16 cellular contexts compared by ENCODE assay signal in genomic region chr14:92450351-92451070, GRCh38.
"Had no signal": no experiment of that assay in that cellular context is flagged by ENCODE, and none has a peak within 500 bp of the region (broad histone marks: within the 10 kb centered on the region; RNA-seq: fewer than 3 reads in every experiment).

No MANE protein-coding gene starts in this region.

- H3K27ac ChIP-seq: epithelial cell of prostate, skin epidermis had no signal

- H3K36me3 Mint-ChIP-seq: activated naive CD8-positive, alpha-beta T cell; immature natural killer cell had no signal

- H3K4me3 ChIP-seq: lower lobe of right lung, skin epidermis had no signal

- H3K27ac Mint-ChIP-seq: activated CD4-positive, alpha-beta T cell treated with anti-CD3 and anti-CD28 coated beads for 36 hours; activated CD8-positive, alpha-beta T cell treated with anti-CD3 and anti-CD28 coated beads for 36 hours; activated naive CD8-positive, alpha-beta T cell; immature natural killer cell; T-helper 1 cell treated with Interleukin-12 subunit alpha and Interleukin-12 subunit beta and Interleukin-4 antibody, amounts not matched to agents 30 μg/mL and 1 μg/mL, for 36 hours had no signal

- H3K9me3 Mint-ChIP-seq: activated CD8-positive, alpha-beta T cell treated with anti-CD3 and anti-CD28 coated beads for 36 hours; activated T-cell treated with anti-CD3 and anti-CD28 coated beads, Interleukin-2, amount 50 U/mL, for 4 hours; effector memory CD8-positive, alpha-beta T cell; immature natural killer cell; T-helper 1 cell treated with Interleukin-12 subunit alpha and Interleukin-12 subunit beta and Interleukin-4 antibody, amounts not matched to agents 30 μg/mL and 1 μg/mL, for 36 hours had no signal

- H3K27me3 Mint-ChIP-seq: activated CD4-positive, alpha-beta T cell treated with anti-CD3 and anti-CD28 coated beads for 36 hours; activated CD8-positive, alpha-beta T cell treated with anti-CD3 and anti-CD28 coated beads for 36 hours; activated naive CD8-positive, alpha-beta T cell; effector memory CD8-positive, alpha-beta T cell had no signal

- H3K4me1 Mint-ChIP-seq: activated CD4-positive, alpha-beta T cell treated with anti-CD3 and anti-CD28 coated beads for 36 hours had no signal

- H3K36me3 ChIP-seq: lower lobe of right lung had no signal

- H3K4me3 Mint-ChIP-seq: activated CD4-positive, alpha-beta T cell treated with anti-CD3 and anti-CD28 coated beads for 36 hours; activated CD8-positive, alpha-beta T cell treated with anti-CD3 and anti-CD28 coated beads for 36 hours; activated naive CD8-positive, alpha-beta T cell; activated T-cell treated with anti-CD3 and anti-CD28 coated beads, Interleukin-2, amount 50 U/mL, for 4 hours; effector memory CD8-positive, alpha-beta T cell; immature natural killer cell; T-helper 1 cell treated with Interleukin-12 subunit alpha and Interleukin-12 subunit beta and Interleukin-4 antibody, amounts not matched to agents 30 μg/mL and 1 μg/mL, for 36 hours had no signal

- DNase-seq: activated CD4-positive, alpha-beta T cell treated with anti-CD3 and anti-CD28 coated beads for 36 hours; activated CD8-positive, alpha-beta T cell treated with anti-CD3 and anti-CD28 coated beads for 36 hours; activated effector memory CD4-positive, alpha-beta T cell treated with anti-CD3 and anti-CD28 coated beads, Interleukin-2, amount 50 U/mL, for 16 hours; activated T-cell treated with anti-CD3 and anti-CD28 coated beads, Interleukin-2, amount 50 U/mL, for 4 hours; cerebellar nuclear complex; dermis blood vessel endothelial cell; effector memory CD8-positive, alpha-beta T cell; foreskin melanocyte; immature natural killer cell; lower lobe of right lung; stimulated activated CD4-positive, alpha-beta T cell treated with anti-CD3 and anti-CD28 coated beads, Interleukin-4, amount 100 ng/mL, for 4 hours; stimulated activated CD8-positive, alpha-beta memory T cell treated with anti-CD3 and anti-CD28 coated beads, Interleukin-4, amount 100 ng/mL, for 48 hours had no signal

- ATAC-seq: activated CD4-positive, alpha-beta T cell treated with anti-CD3 and anti-CD28 coated beads for 36 hours; activated CD8-positive, alpha-beta T cell treated with anti-CD3 and anti-CD28 coated beads for 36 hours; activated T-cell treated with anti-CD3 and anti-CD28 coated beads, Interleukin-2, amount 50 U/mL, for 4 hours; effector memory CD8-positive, alpha-beta T cell; lower lobe of right lung had no signal

- H3K9me3 ChIP-seq: lower lobe of right lung had no signal
